In genomic region chr10:79981356-79981672, GRCh38 we compare ENCODE assay signal across 1 cellular context.
TF ChIP-seq lines count a peak whose summit lies in the region.

No MANE protein-coding gene starts in this region.

TF ChIP-seq in GM12878, 131 proteins besides CTCF, POLR2A, EP300 and RAD21 (continued from another document):
- TF ChIP-seq E4F1 (IDR thresholded peaks at IDR 0.05; ENCODE audit: borderline replicate concordance, partially characterized antibody) (no peak), ZNF274 (IDR thresholded peaks at IDR 0.05; ENCODE audit: insufficient read depth, insufficient read length) (no peak), KDM1A (IDR thresholded peaks at IDR 0.05; ENCODE audit: borderline replicate concordance) (no peak), NFIC (IDR thresholded peaks at IDR 0.05; ENCODE audit: low read depth, low read length) (no peak), IKZF1 (conservative IDR thresholded peaks at IDR 0.05) (no peak), CBX5 (IDR thresholded peaks at IDR 0.05; ENCODE audit: low read depth) (no peak), ESRRA (IDR thresholded peaks at IDR 0.05; ENCODE audit: low read length) (no peak), RELA (IDR thresholded peaks at IDR 0.05; ENCODE audit: borderline replicate concordance, partially characterized antibody) (no peak), HSF1 (IDR thresholded peaks at IDR 0.05; ENCODE audit: low read depth, low read length) (no peak), SMARCA5 (IDR thresholded peaks at IDR 0.05) (no peak), CHD2 (IDR thresholded peaks at IDR 0.05; ENCODE audit: borderline replicate concordance, low read depth, low read length) (no peak), HDAC6 (IDR thresholded peaks at IDR 0.05; ENCODE audit: unreplicated experiment) (no peak), ATF2 (IDR thresholded peaks at IDR 0.05; ENCODE audit: low read length) (no peak), RFX5 (IDR thresholded peaks at IDR 0.05; ENCODE audit: low read depth, low read length) (no peak)
- TF ChIP-seq, protein P1, sequence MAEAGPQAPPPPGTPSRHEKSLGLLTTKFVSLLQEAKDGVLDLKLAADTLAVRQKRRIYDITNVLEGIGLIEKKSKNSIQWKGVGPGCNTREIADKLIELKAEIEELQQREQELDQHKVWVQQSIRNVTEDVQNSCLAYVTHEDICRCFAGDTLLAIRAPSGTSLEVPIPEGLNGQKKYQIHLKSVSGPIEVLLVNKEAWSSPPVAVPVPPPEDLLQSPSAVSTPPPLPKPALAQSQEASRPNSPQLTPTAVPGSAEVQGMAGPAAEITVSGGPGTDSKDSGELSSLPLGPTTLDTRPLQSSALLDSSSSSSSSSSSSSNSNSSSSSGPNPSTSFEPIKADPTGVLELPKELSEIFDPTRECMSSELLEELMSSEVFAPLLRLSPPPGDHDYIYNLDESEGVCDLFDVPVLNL (IDR thresholded peaks at IDR 0.05; ENCODE audit: low read depth, low read length): no peak
- TF ChIP-seq, protein P2, sequence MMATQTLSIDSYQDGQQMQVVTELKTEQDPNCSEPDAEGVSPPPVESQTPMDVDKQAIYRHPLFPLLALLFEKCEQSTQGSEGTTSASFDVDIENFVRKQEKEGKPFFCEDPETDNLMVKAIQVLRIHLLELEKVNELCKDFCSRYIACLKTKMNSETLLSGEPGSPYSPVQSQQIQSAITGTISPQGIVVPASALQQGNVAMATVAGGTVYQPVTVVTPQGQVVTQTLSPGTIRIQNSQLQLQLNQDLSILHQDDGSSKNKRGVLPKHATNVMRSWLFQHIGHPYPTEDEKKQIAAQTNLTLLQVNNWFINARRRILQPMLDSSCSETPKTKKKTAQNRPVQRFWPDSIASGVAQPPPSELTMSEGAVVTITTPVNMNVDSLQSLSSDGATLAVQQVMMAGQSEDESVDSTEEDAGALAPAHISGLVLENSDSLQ (IDR thresholded peaks at IDR 0.05): no peak
- TF ChIP-seq, protein P3, sequence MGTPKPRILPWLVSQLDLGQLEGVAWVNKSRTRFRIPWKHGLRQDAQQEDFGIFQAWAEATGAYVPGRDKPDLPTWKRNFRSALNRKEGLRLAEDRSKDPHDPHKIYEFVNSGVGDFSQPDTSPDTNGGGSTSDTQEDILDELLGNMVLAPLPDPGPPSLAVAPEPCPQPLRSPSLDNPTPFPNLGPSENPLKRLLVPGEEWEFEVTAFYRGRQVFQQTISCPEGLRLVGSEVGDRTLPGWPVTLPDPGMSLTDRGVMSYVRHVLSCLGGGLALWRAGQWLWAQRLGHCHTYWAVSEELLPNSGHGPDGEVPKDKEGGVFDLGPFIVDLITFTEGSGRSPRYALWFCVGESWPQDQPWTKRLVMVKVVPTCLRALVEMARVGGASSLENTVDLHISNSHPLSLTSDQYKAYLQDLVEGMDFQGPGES (IDR thresholded peaks at IDR 0.05): no peak
